8 cellular contexts compared by ENCODE assay signal in genomic region chr7:101099969-101100781, GRCh38. TPM values are rescaled to one million over a fixed set of nuclear protein-coding genes. Genes with fewer than 3 reads are reported as not detected.
A peak's percentile ranks its signal among the peaks of the same experiment; 100 is the strongest.
DNase-seq lines count a peak whose midpoint lies in the region; ATAC-seq and TF ChIP-seq lines count a peak whose summit lies in the region.

No MANE protein-coding gene starts in this region.

- H3K36me3 ChIP-seq in fibroblast of lung (ENCODE audit: control insufficient read depth, insufficient read depth, low read length), result no peaks in the 10 kb centered on the region

- H3K27ac ChIP-seq in fibroblast of lung (ENCODE audit: insufficient read depth, low read length), result peak overlapping the region; percentile 94

- H3K4me1 ChIP-seq in fibroblast of lung (ENCODE audit: control insufficient read depth, extremely low read depth, insufficient read depth, low read length), result peaks cover 15% of the 10 kb centered on the region

- peaks cover 5% of the 10 kb centered on the region for H3K79me2 ChIP-seq in fibroblast of lung (ENCODE audit: control insufficient read depth, insufficient read depth, low read length)

- ATAC-seq in GM19463 (IDR thresholded peaks at IDR 0.05; ENCODE audit: unreplicated experiment) (peak; percentile 44), GM21619 (IDR thresholded peaks at IDR 0.05; ENCODE audit: unreplicated experiment) (no peak)
- peak; percentile 87 for ATAC-seq in stimulated activated naive CD8-positive, alpha-beta T cell treated with anti-CD3 and anti-CD28 coated beads, Interleukin-15, Interleukin-2, amounts not matched to agents 100 U/mL and 50 U/mL, for 24 hours

- no peaks in the 10 kb centered on the region for H3K27me3 ChIP-seq in fibroblast of lung (ENCODE audit: control insufficient read depth, insufficient read depth, low read length)

- peak; percentile 96 for DNase-seq in NCI-H460 (ENCODE audit: extremely low read depth, low read depth)
- DNase-seq in activated CD8-positive, alpha-beta memory T cell treated with anti-CD3 and anti-CD28 coated beads, Interleukin-2, amount 50 U/mL, for 48 hours, result peak; percentile 78
- peak; percentile 99 for DNase-seq in fibroblast of lung (ENCODE audit: low read depth in 2 of 2)
- peak; percentile 100 for DNase-seq in myocyte (ENCODE audit: low read depth)
- DNase-seq in stimulated activated naive CD8-positive, alpha-beta T cell treated with anti-CD3 and anti-CD28 coated beads, Interleukin-15, Interleukin-2, amounts not matched to agents 100 U/mL and 50 U/mL, for 24 hours, result peak; percentile 67
- DNase-seq in NCI-H526 (lab: John Stamatoyannopoulos, UW), result no peak

- peak overlapping the region; percentile 3 for H2AFZ ChIP-seq in fibroblast of lung (ENCODE audit: low read length)

- TF ChIP-seq CTCF in fibroblast of lung (conservative IDR thresholded peaks at IDR 0.05 in 1 of 2, IDR thresholded peaks at IDR 0.05 in 1 of 2; ENCODE audit: low read depth in 1 of 2, low read length in 2 of 2), result no peak

- peak overlapping the region in 1 of 4 experiments; percentile 23 for H3K4me3 ChIP-seq in fibroblast of lung (replicated peaks in 1 of 4; ENCODE audit: control extremely low read depth in 1 of 4, insufficient read depth in 1 of 4, low read depth in 3 of 4, low read length in 4 of 4)

- H3K4me2 ChIP-seq in fibroblast of lung (ENCODE audit: extremely low read depth, insufficient read depth, low read length), result peak overlapping the region; percentile 20

- H3K9me3 ChIP-seq in fibroblast of lung (ENCODE audit: control insufficient read depth, insufficient read depth, low read depth, low read length), result no peaks in the 10 kb centered on the region

- peak overlapping the region; percentile 54 for H3K9ac ChIP-seq in fibroblast of lung (ENCODE audit: insufficient read depth, low read length)

- H4K20me1 ChIP-seq in fibroblast of lung (ENCODE audit: control insufficient read depth, extremely low read depth, insufficient read depth, low read length), result no peaks in the 10 kb centered on the region

RNA-seq across cellular contexts. Expression of gene TRIM56, which starts 14.9 kb away (rescaled TPM):
- 9.8 and 12.9 TPM in 2 replicates for total RNA-seq in NCI-H460 (2014; rRNA removed; shearing (Covaris generic))
- polyA plus RNA-seq in NCI-H460 (2014; cell fraction: nucleus; rRNA removed), result 20.2 and 28.5 TPM in 2 replicates
- 21.8 and 27.6 TPM in 2 replicates for total RNA-seq in fibroblast of lung
- 4.7 and 6.0 TPM in 2 replicates for polyA plus RNA-seq in fibroblast of lung
- polyA plus RNA-seq in fibroblast of lung (2012), result 11.3 and 16.2 TPM in 2 replicates
- 9.5 and 9.6 TPM in 2 replicates for polyA minus RNA-seq in fibroblast of lung (ENCODE audit: low replicate concordance)
- total RNA-seq in myocyte, result 7.8 and 7.9 TPM in 2 replicates
- polyA plus RNA-seq in myocyte (2012), result 15.3 TPM

RNA-seq across cellular contexts. Expression of gene SERPINE1, which starts 26.7 kb away (rescaled TPM):
- total RNA-seq in NCI-H460 (2014; rRNA removed; shearing (Covaris generic)), result 11.9 and 12.3 TPM in 2 replicates
- polyA plus RNA-seq in NCI-H460 (2014; cell fraction: nucleus; rRNA removed), result 4.2 and 6.7 TPM in 2 replicates
- total RNA-seq in fibroblast of lung (41.3 and 167 TPM in 2 replicates), myocyte (26.6 and 31.9 TPM in 2 replicates)
- polyA plus RNA-seq in fibroblast of lung, result 679 and 1,153 TPM in 2 replicates
- polyA plus RNA-seq in fibroblast of lung (2012), result 413 and 685 TPM in 2 replicates
- polyA minus RNA-seq in fibroblast of lung (ENCODE audit: low replicate concordance), result 763 and 1,105 TPM in 2 replicates
- polyA plus RNA-seq in myocyte (2012), result 594 TPM

RNA-seq across cellular contexts. Expression of gene AP1S1, which starts 54.1 kb away (rescaled TPM):
- 125 and 143 TPM in 2 replicates for total RNA-seq in NCI-H460 (2014; rRNA removed; shearing (Covaris generic))
- 181 and 250 TPM in 2 replicates for polyA plus RNA-seq in NCI-H460 (2014; cell fraction: nucleus; rRNA removed)
- total RNA-seq in fibroblast of lung (127 and 139 TPM in 2 replicates), myocyte (53.3 and 79.5 TPM in 2 replicates)
- 128 and 185 TPM in 2 replicates for polyA plus RNA-seq in fibroblast of lung
- polyA plus RNA-seq in fibroblast of lung (2012), result 136 and 181 TPM in 2 replicates
- 78.8 and 128 TPM in 2 replicates for polyA minus RNA-seq in fibroblast of lung (ENCODE audit: low replicate concordance)
- 128 TPM for polyA plus RNA-seq in myocyte (2012)

Comparison
In these comparisons a context has a peak if more than half of its experiments do, and no peak if none do; other contexts are left out.
1. DNase-seq: peak in NCI-H460 (single experiment), activated CD8-positive, alpha-beta memory T cell treated with anti-CD3 and anti-CD28 coated beads, Interleukin-2, amount 50 U/mL, for 48 hours (single experiment), fibroblast of lung (2 of 2), myocyte (single experiment) and stimulated activated naive CD8-positive, alpha-beta T cell treated with anti-CD3 and anti-CD28 coated beads, Interleukin-15, Interleukin-2, amounts not matched to agents 100 U/mL and 50 U/mL, for 24 hours (single experiment); none in NCI-H526 (0 of 2).